Comparison of ENCODE assay signal across 25 cellular contexts in the genomic region with DNA sequence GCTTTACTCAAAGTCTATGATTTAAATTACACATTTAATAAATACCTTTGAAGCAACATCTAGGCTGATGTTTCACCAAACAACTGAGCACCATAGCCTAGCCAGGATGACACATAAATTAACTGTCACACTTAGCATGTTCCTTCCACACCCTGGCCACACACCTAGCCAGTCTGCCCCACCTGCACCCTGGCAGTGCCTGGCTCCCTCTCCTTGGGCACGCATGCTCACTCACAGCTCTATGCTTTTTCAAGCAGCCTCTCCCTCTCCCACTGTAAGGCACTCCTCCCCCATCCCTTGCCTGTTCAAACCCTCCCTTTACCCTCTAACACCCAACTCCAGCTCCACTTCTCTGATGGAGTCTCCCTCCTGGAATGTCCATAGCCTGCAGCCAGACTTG.
"Had no signal": no experiment of that assay in that cellular context is flagged by ENCODE, and none has a peak within 500 bp of the region (broad histone marks: within the 10 kb centered on the region; RNA-seq: fewer than 3 reads in every experiment).

No MANE protein-coding gene starts in this region.

- H3K4me1 ChIP-seq: gastrocnemius medialis, heart left ventricle, lower lobe of right lung, pancreas, thyroid gland, vagina had no signal

- H3K4me3 ChIP-seq: coronary artery, gastrocnemius medialis, heart left ventricle, lower lobe of right lung, pancreas, stomach, thyroid gland, vagina had no signal

- ATAC-seq: esophagus mucosa; gastrocnemius medialis; heart left ventricle; left colon; left ventricle myocardium superior; lower lobe of right lung; naive thymus-derived CD8-positive, alpha-beta T cell; sciatic nerve; stimulated activated effector memory CD8-positive, alpha-beta T cell treated with anti-CD3 and anti-CD28 coated beads, Interleukin-12 subunit alpha, Interleukin-12 subunit beta, amount 100 ng/mL, for 72 hours had no signal

- H3K9me3 ChIP-seq: gastrocnemius medialis, heart left ventricle, lower lobe of right lung, neutrophil, pancreas, stomach, thyroid gland, vagina had no signal

- H3K4me1 Mint-ChIP-seq: naive thymus-derived CD8-positive, alpha-beta T cell; stimulated activated effector memory CD8-positive, alpha-beta T cell treated with anti-CD3 and anti-CD28 coated beads, Interleukin-12 subunit alpha, Interleukin-12 subunit beta, amount 100 ng/mL, for 72 hours had no signal

- H3K4me3 Mint-ChIP-seq: naive thymus-derived CD8-positive, alpha-beta T cell; stimulated activated effector memory CD8-positive, alpha-beta T cell treated with anti-CD3 and anti-CD28 coated beads, Interleukin-12 subunit alpha, Interleukin-12 subunit beta, amount 100 ng/mL, for 72 hours had no signal

- H3K27ac ChIP-seq: coronary artery, epithelial cell of prostate, gastrocnemius medialis, heart left ventricle, lower lobe of right lung, neutrophil, pancreas, stomach, thyroid gland, vagina had no signal

- H3K36me3 ChIP-seq: gastrocnemius medialis, heart left ventricle, lower lobe of right lung, neutrophil, pancreas, stomach, thyroid gland, vagina had no signal

- H3K36me3 Mint-ChIP-seq: naive thymus-derived CD8-positive, alpha-beta T cell; stimulated activated effector memory CD8-positive, alpha-beta T cell treated with anti-CD3 and anti-CD28 coated beads, Interleukin-12 subunit alpha, Interleukin-12 subunit beta, amount 100 ng/mL, for 72 hours had no signal

- DNase-seq: dermis blood vessel endothelial cell; foreskin fibroblast; gastrocnemius medialis; heart left ventricle; hippocampal formation; kidney glomerular epithelial cell; left colon; left ventricle myocardium superior; lower lobe of right lung; naive thymus-derived CD8-positive, alpha-beta T cell; pancreas; retina; stimulated activated CD4-positive, alpha-beta T cell treated with anti-CD3 and anti-CD28 coated beads, Interleukin-2, amount 100 ng/mL, for 24 hours; stimulated activated CD4-positive, alpha-beta T cell treated with anti-CD3 and anti-CD28 coated beads, Interleukin-4, amount 100 ng/mL, for 24 hours; stimulated activated naive CD4-positive, alpha-beta T cell treated with Interleukin-2 at 50 U/mL for 16 hours; stomach; thyroid gland; trophoblast cell had no signal

- H3K27ac Mint-ChIP-seq: naive thymus-derived CD8-positive, alpha-beta T cell; stimulated activated effector memory CD8-positive, alpha-beta T cell treated with anti-CD3 and anti-CD28 coated beads, Interleukin-12 subunit alpha, Interleukin-12 subunit beta, amount 100 ng/mL, for 72 hours had no signal

- H3K27me3 ChIP-seq: gastrocnemius medialis, neutrophil, pancreas, thyroid gland, vagina had no signal
